In genomic region chr14:69300601-69301221, GRCh38 we compare ENCODE assay signal across 17 cellular contexts. TPM values are rescaled to one million over a fixed set of nuclear protein-coding genes. Genes with fewer than 3 reads are reported as not detected.
"Had no signal": no experiment of that assay in that cellular context is flagged by ENCODE, and none has a peak within 500 bp of the region (broad histone marks: within the 10 kb centered on the region; RNA-seq: fewer than 3 reads in every experiment).

No MANE protein-coding gene starts in this region.

- ATAC-seq: activated T-cell treated with anti-CD3 and anti-CD28 coated beads, Interleukin-2, amount 50 U/mL, for 72 hours; lower lobe of right lung; stimulated activated naive CD8-positive, alpha-beta T cell treated with anti-CD3 and anti-CD28 coated beads, Interleukin-15, amount 100 ng/mL, for 72 hours had no signal

- H3K36me3 ChIP-seq: cardiac muscle cell, lower lobe of right lung, upper lobe of left lung had no signal

- H3K4me3 ChIP-seq: cardiac muscle cell, dorsolateral prefrontal cortex, lower lobe of right lung, SK-N-MC, skin epidermis, upper lobe of left lung had no signal

- H3K27ac ChIP-seq: cardiac muscle cell, lower lobe of right lung, SK-N-MC, skin epidermis, upper lobe of left lung had no signal

- DNase-seq: activated CD4-positive, alpha-beta T cell treated with anti-CD3 and anti-CD28 coated beads, Interleukin-2, amount 50 U/mL, for 4 hours; activated gamma-delta T cell treated with Interleukin-2 at 50 U/mL for 16 hours; activated naive CD8-positive, alpha-beta T cell treated with anti-CD3 and anti-CD28 coated beads for 36 hours; activated T-cell treated with anti-CD3 and anti-CD28 coated beads, Interleukin-2, amount 50 U/mL, for 72 hours; amniotic stem cell; left cardiac atrium; lower lobe of right lung; nephron progenitor cell; stimulated activated CD4-positive, alpha-beta T cell treated with anti-CD3 and anti-CD28 coated beads, Interleukin-15, amount 100 ng/mL, for 24 hours; stimulated activated CD4-positive, alpha-beta T cell treated with anti-CD3 and anti-CD28 coated beads, Interleukin-2, amount 100 ng/mL, for 48 hours; stimulated activated naive CD8-positive, alpha-beta T cell treated with anti-CD3 and anti-CD28 coated beads, Interleukin-15, amount 100 ng/mL, for 72 hours; upper lobe of left lung had no signal

- H3K4me1 ChIP-seq: lower lobe of right lung, upper lobe of left lung had no signal

- H3K27me3 ChIP-seq: cardiac muscle cell, dorsolateral prefrontal cortex, upper lobe of left lung had no signal

- H3K9me3 ChIP-seq: lower lobe of right lung, upper lobe of left lung had no signal

RNA-seq across cellular contexts. Expression of gene GALNT16, which starts 40.8 kb away (rescaled TPM):
- total RNA-seq: T-helper 2 cell treated with Interferon-gamma antibody and Interleukin-4, amounts not matched to agents 100 ng/mL and 5 ng/mL, for 36 hours had no signal
